9 cellular contexts compared by ENCODE assay signal in the genomic region with DNA sequence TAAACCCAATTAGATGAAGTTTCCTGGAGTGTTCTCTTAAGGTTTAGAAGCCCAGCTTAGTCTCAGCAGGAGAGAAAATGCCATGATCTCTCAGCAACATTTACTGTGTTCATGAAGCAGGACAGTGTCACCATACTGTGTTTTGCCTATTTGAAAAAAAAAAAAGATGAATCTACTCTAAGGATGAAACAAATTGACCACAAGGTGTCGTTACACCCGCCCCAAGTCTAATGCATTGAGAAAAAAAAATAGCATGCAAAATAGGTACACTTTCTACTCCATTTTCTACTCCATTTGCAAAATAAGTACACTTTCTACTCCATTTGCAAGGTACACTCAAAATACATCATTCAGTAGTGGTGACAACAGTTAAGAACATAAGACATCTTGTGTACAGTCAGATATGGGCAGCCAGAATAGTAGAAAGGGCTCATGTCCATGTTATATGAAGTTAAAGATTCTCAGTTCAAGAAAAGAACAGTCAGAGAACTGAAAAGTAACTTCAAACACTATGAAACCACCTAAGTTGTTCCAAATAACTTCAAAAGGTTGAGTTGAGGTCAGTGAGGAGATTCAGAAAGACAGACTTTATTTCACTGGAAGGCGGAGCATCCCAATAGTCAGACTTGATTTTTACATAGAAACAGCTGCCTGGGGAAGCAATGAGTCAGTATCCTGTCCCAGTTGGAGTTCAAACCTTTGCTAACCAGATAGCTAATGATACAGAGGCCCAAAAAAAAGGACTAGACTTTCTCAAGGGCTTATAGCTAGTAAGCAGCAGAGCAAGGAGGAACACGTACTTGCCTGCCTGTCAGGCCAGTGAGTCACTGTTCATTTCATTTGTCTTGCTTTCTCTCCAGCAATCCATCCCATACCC. TPM values are rescaled to one million over a fixed set of nuclear protein-coding genes. Genes with fewer than 3 reads are reported as not detected.
DNase-seq lines count a peak whose midpoint lies in the region; ATAC-seq and TF ChIP-seq lines count a peak whose summit lies in the region.
"Had no signal": no experiment of that assay in that cellular context is flagged by ENCODE, and none has a peak within 500 bp of the region (broad histone marks: within the 10 kb centered on the region; RNA-seq: fewer than 3 reads in every experiment).

No MANE protein-coding gene starts in this region.

- H3K36me3 Mint-ChIP-seq in activated naive CD8-positive, alpha-beta T cell treated with anti-CD3 and anti-CD28 coated beads for 36 hours, result no peaks in the 10 kb centered on the region
- H3K36me3 Mint-ChIP-seq: IgD-negative memory B cell had no signal

- H3K9me3 Mint-ChIP-seq in activated naive CD8-positive, alpha-beta T cell treated with anti-CD3 and anti-CD28 coated beads for 36 hours, result no peaks in the 10 kb centered on the region
- H3K9me3 Mint-ChIP-seq: IgD-negative memory B cell had no signal

- peaks cover 10% of the 10 kb centered on the region for H3K4me1 Mint-ChIP-seq in activated naive CD8-positive, alpha-beta T cell treated with anti-CD3 and anti-CD28 coated beads for 36 hours
- H3K4me1 Mint-ChIP-seq: IgD-negative memory B cell had no signal

- DNase-seq in AG08396 (ENCODE audit: low spot score) (peak; percentile 34), HK-2 (ENCODE audit: unreplicated experiment) (peak; percentile 36), non-pigmented ciliary epithelial cell (ENCODE audit: low read depth) (peak; percentile 95), cerebellum (ENCODE audit: low spot score) (no peak), left colon (no peak), NCI-H2107 (lab: John Stamatoyannopoulos, UW) (no peak)
- DNase-seq in activated naive CD8-positive, alpha-beta T cell treated with anti-CD3 and anti-CD28 coated beads for 36 hours, result peak; percentile 12

- TF ChIP-seq POLR2A in GM18505 (IDR thresholded peaks at IDR 0.05; ENCODE audit: borderline replicate concordance, extremely low read depth, insufficient read depth, insufficient read length), result no peak

- H3K4me3 Mint-ChIP-seq in activated naive CD8-positive, alpha-beta T cell treated with anti-CD3 and anti-CD28 coated beads for 36 hours, result no peak overlapping the region
- H3K4me3 Mint-ChIP-seq: IgD-negative memory B cell had no signal

- ATAC-seq in GM18505 (IDR thresholded peaks at IDR 0.05; ENCODE audit: unreplicated experiment), result peak; percentile 54
- no peak for ATAC-seq in left colon

- H3K27ac Mint-ChIP-seq in activated naive CD8-positive, alpha-beta T cell treated with anti-CD3 and anti-CD28 coated beads for 36 hours, result peak overlapping the region; percentile 72
- H3K27ac Mint-ChIP-seq: IgD-negative memory B cell had no signal

- intact Hi-C loops in left colon (cut with DNase I, micrococcal nuclease), result no loop called here

- H3K27me3 Mint-ChIP-seq in activated naive CD8-positive, alpha-beta T cell treated with anti-CD3 and anti-CD28 coated beads for 36 hours, result no peaks in the 10 kb centered on the region
- H3K27me3 Mint-ChIP-seq: IgD-negative memory B cell had no signal

RNA-seq across cellular contexts. Expression of a gene that starts 13.3 kb away (rescaled TPM):
- total RNA-seq in activated naive CD8-positive, alpha-beta T cell treated with anti-CD3 and anti-CD28 coated beads for 36 hours, result not detected
- total RNA-seq in cerebellum (10.0 TPM), left colon (not detected)

Comparison
In these comparisons a context has a peak if more than half of its experiments do, and no peak if none do; other contexts are left out.
1. DNase-seq: peak in AG08396 (single experiment), HK-2 (single experiment), activated naive CD8-positive, alpha-beta T cell treated with anti-CD3 and anti-CD28 coated beads for 36 hours (single experiment) and non-pigmented ciliary epithelial cell (single experiment); none in cerebellum (single experiment), left colon (0 of 2) and NCI-H2107 (single experiment).
2. RNA of a gene that starts 13.3 kb away (total RNA-seq): 10.0 TPM in cerebellum (single experiment); not detected in activated naive CD8-positive, alpha-beta T cell treated with anti-CD3 and anti-CD28 coated beads for 36 hours and not detected in left colon; every median in the first group is over 10 times any median in the second.